9 cellular contexts compared by ENCODE assay signal in genomic region chr22:40654522-40655167, GRCh38. TPM values are rescaled to one million over a fixed set of nuclear protein-coding genes. Genes with fewer than 3 reads are reported as not detected.
DNase-seq lines count a peak whose midpoint lies in the region; ATAC-seq and TF ChIP-seq lines count a peak whose summit lies in the region.
"Had no signal": no experiment of that assay in that cellular context is flagged by ENCODE, and none has a peak within 500 bp of the region (broad histone marks: within the 10 kb centered on the region; RNA-seq: fewer than 3 reads in every experiment).

No MANE protein-coding gene starts in this region.

- no peak for TF ChIP-seq POLR2A in heart left ventricle (IDR thresholded peaks at IDR 0.05)

- no peaks in the 10 kb centered on the region for H3K27me3 ChIP-seq in heart left ventricle

- H3K27ac Mint-ChIP-seq in activated T-helper 17 cell treated with anti-CD3 and anti-CD28 coated beads, Interleukin-2, amount 50 U/mL, for 72 hours, result peak overlapping the region; percentile 48
- no peak overlapping the region for H3K27ac Mint-ChIP-seq in T-cell

- peak overlapping the region in 11 of 12 donors; percentile 64 to 98 (median 76) for H3K27ac ChIP-seq in heart left ventricle

- H3K36me3 Mint-ChIP-seq in activated T-helper 17 cell treated with anti-CD3 and anti-CD28 coated beads, Interleukin-2, amount 50 U/mL, for 72 hours (ENCODE audit: low read depth), result no peaks in the 10 kb centered on the region
- H3K36me3 Mint-ChIP-seq in T-cell, result no peaks in the 10 kb centered on the region

- DNase-seq in NCI-H1417 (lab: John Stamatoyannopoulos, UW) (peak in 2 of 3 experiments; percentile 1 to 17), NCI-H1417 treated with DMSO at 0.1 percent for 48 hours (lab: John Stamatoyannopoulos, UW) (no peak), heart left ventricle (peak; percentile 57 to 75 (median 74)), sciatic nerve (ENCODE audit: low spot score) (peak; percentile 78), T-cell (no peak), T-helper 1 cell (no peak)
- DNase-seq in activated CD4-positive, alpha-beta T cell treated with anti-CD3 and anti-CD28 coated beads for 48 hours, result no peak

- intact Hi-C loops in heart left ventricle (cut with DNase I) (no loop called here), sciatic nerve (cut with DNase I) (no loop called here)

- POLR2A ChIA-PET in T-cell (lab: Charles Lee), result no interaction called here

- no peaks in the 10 kb centered on the region for H3K9me3 ChIP-seq in heart left ventricle
- H3K9me3 ChIP-seq: Caco-2 had no signal

- 4 to 16% (median 9%) methylated on average over 8 to 11 of the region's 11 CpGs for WGBS in heart left ventricle, 4 donors

- H3K4me3 ChIP-seq in heart left ventricle, result no peak overlapping the region

- no peaks in the 10 kb centered on the region for H3K36me3 ChIP-seq in heart left ventricle

- peaks cover 0 to 44% (median 32%) of the 10 kb centered on the region in 12 donors for H3K4me1 ChIP-seq in heart left ventricle

- CTCF ChIA-PET in T-cell (lab: Charles Lee), result no interaction called here

- H3K4me3 Mint-ChIP-seq in activated T-helper 17 cell treated with anti-CD3 and anti-CD28 coated beads, Interleukin-2, amount 50 U/mL, for 72 hours, result no peak overlapping the region
- H3K4me3 Mint-ChIP-seq in T-cell, result no peak overlapping the region

- peaks cover 14% of the 10 kb centered on the region for H3K4me1 Mint-ChIP-seq in activated T-helper 17 cell treated with anti-CD3 and anti-CD28 coated beads, Interleukin-2, amount 50 U/mL, for 72 hours
- H3K4me1 Mint-ChIP-seq in T-cell, result peaks cover 0 to 5% (median 4%) of the 10 kb centered on the region in 3 donors

- no peaks in the 10 kb centered on the region for H3K9me3 Mint-ChIP-seq in activated T-helper 17 cell treated with anti-CD3 and anti-CD28 coated beads, Interleukin-2, amount 50 U/mL, for 72 hours
- no peaks in the 10 kb centered on the region for H3K9me3 Mint-ChIP-seq in T-cell

- peak in 9 of 12 donors; percentile 8 to 51 (median 26) for TF ChIP-seq CTCF in heart left ventricle (IDR thresholded peaks at IDR 0.05)

- no peaks in the 10 kb centered on the region for H3K27me3 Mint-ChIP-seq in activated T-helper 17 cell treated with anti-CD3 and anti-CD28 coated beads, Interleukin-2, amount 50 U/mL, for 72 hours
- H3K27me3 Mint-ChIP-seq in T-cell, result no peaks in the 10 kb centered on the region

- no peak for ATAC-seq in activated T-helper 17 cell treated with anti-CD3 and anti-CD28 coated beads, Interleukin-2, amount 50 U/mL, for 72 hours (replicated peaks)
- ATAC-seq in heart left ventricle (peak; percentile 35 to 51 (median 39)), sciatic nerve (peak; percentile 69), T-cell (replicated peaks in 1 of 4) (no peak)

RNA-seq across cellular contexts. Expression of gene MRTFA, which starts 18.1 kb away (rescaled TPM):
- total RNA-seq in activated T-helper 17 cell treated with anti-CD3 and anti-CD28 coated beads, Interleukin-2, amount 50 U/mL, for 72 hours, result 10 to 100 TPM; 38.5 to 57.4 TPM
- 10 to 100 TPM; 14.0 to 52.6 (median 28.4) TPM for total RNA-seq in heart left ventricle
- polyA plus RNA-seq in heart left ventricle, result 10 to 100 TPM; 16.0 to 26.9 TPM
- 53.5 TPM for total RNA-seq in sciatic nerve
- 100 to 1,000 TPM in 3 of 5 donors, 10 to 100 TPM in 2; 81.9 to 118 (median 114) TPM for total RNA-seq in T-cell

RNA-seq across cellular contexts. Expression of gene MCHR1, which starts 24.6 kb away (rescaled TPM):
- total RNA-seq in activated T-helper 17 cell treated with anti-CD3 and anti-CD28 coated beads, Interleukin-2, amount 50 U/mL, for 72 hours, result not detected
- under 1 TPM in 5 of 9 donors, not detected in 4; 0.09 to 0.96 (median 0.45) TPM for total RNA-seq in heart left ventricle
- under 1 TPM; 0.23 to 0.35 TPM for polyA plus RNA-seq in heart left ventricle
- total RNA-seq in sciatic nerve, result 0.76 TPM
- not detected for total RNA-seq in T-cell
- total RNA-seq: Caco-2 had no signal

Comparison
In these comparisons a context has a peak if more than half of its experiments do, and no peak if none do; other contexts are left out.
1. DNase-seq: peak in NCI-H1417 (2 of 3), heart left ventricle (5 of 5) and sciatic nerve (single experiment); none in NCI-H1417 treated with DMSO at 0.1 percent for 48 hours (single experiment), T-cell (0 of 34), activated CD4-positive, alpha-beta T cell treated with anti-CD3 and anti-CD28 coated beads for 48 hours (single experiment) and T-helper 1 cell (0 of 5).
2. ATAC-seq: peak in heart left ventricle (4 of 4) and sciatic nerve (single experiment); none in activated T-helper 17 cell treated with anti-CD3 and anti-CD28 coated beads, Interleukin-2, amount 50 U/mL, for 72 hours (single experiment) and T-cell (0 of 4).